In the genomic region with DNA sequence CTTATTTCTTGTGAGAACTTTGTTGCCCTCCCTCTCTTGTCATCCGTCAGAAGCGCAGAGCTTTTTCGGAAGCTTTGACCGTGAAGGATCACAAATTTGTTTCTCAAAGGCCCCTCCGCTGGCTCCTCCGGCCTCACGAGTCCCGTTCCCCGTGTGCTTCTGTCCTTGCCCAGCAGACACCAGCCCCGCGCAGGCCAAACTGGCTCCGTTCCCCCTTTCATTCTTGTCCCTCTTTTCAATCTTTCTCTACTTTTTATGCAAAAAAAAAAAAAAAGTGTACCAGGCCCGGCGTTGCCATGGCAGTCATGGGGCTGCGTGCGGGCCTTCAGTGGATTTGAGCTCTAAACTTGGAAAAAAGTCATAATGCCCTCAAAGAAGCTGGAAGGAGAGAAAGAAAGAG, we compare ENCODE assay signal across 14 cellular contexts.
A peak's percentile ranks its signal among the peaks of the same experiment; 100 is the strongest.
DNase-seq lines count a peak whose midpoint lies in the region; ATAC-seq, FAIRE-seq and TF ChIP-seq lines count a peak whose summit lies in the region.
"Had no signal": no experiment of that assay in that cellular context is flagged by ENCODE, and none has a peak within 500 bp of the region (broad histone marks: within the 10 kb centered on the region; RNA-seq: fewer than 3 reads in every experiment).

No MANE protein-coding gene starts in this region.

- DNase-seq in SJCRH30, result peak in 1 of 2 experiments; percentile 32
- no peak for DNase-seq in endothelial cell of umbilical vein (ENCODE audit: low read depth, low spot score)
- DNase-seq in midbrain (lab: John Stamatoyannopoulos, UW), result peak; percentile 90
- no peak for DNase-seq in mesothelial cell of epicardium (ENCODE audit: low spot score in 2 of 2, unreplicated experiment in 2 of 2)
- no peak for DNase-seq in testis
- no peak for DNase-seq in frontal cortex (ENCODE audit: low spot score in 2 of 2)
- DNase-seq: activated CD4-positive, alpha-beta T cell treated with anti-CD3 and anti-CD28 coated beads for 48 hours; NCI-H1092; NCI-H446; PC-3 had no signal

- H3K4me1 Mint-ChIP-seq in mesothelial cell of epicardium, result no peaks in the 10 kb centered on the region

- CTCF ChIA-PET in endothelial cell of umbilical vein (lab: Charles Lee), result interaction anchor here (0.8 to 2.8 kb wide), 5 partner anchors 13 to 25 kb away, joined by 3 to 13 read pairs (median 5); no protein-coding TSS in a partner anchor

- no peaks in the 10 kb centered on the region for H3K9me3 ChIP-seq in SJCRH30 (replicated peaks)
- H3K9me3 ChIP-seq in endothelial cell of umbilical vein (replicated peaks; ENCODE audit: control insufficient read depth, insufficient read depth, low read length), result no peaks in the 10 kb centered on the region
- no peaks in the 10 kb centered on the region for H3K9me3 ChIP-seq in skeletal muscle tissue (ENCODE audit: control insufficient read depth in 3 of 3, low read length in 3 of 3)
- no peaks in the 10 kb centered on the region for H3K9me3 ChIP-seq in testis

- TF ChIP-seq POLR2A in endothelial cell of umbilical vein (IDR thresholded peaks at IDR 0.05; ENCODE audit: low read depth, low read length), result no peak
- no peak for TF ChIP-seq POLR2A in testis (IDR thresholded peaks at IDR 0.05)

- H3K27ac Mint-ChIP-seq in mesothelial cell of epicardium, result no peak overlapping the region
- H3K27ac Mint-ChIP-seq: IgD-negative memory B cell; T-helper 1 cell treated with Interleukin-12 subunit alpha and Interleukin-12 subunit beta and Interleukin-4 antibody, amounts not matched to agents 30 μg/mL and 1 μg/mL, for 36 hours had no signal

- H3K36me3 ChIP-seq in SJCRH30, result no peaks in the 10 kb centered on the region
- no peaks in the 10 kb centered on the region for H3K36me3 ChIP-seq in endothelial cell of umbilical vein (ENCODE audit: control insufficient read depth in 2 of 2, extremely low read depth in 1 of 2, insufficient read depth in 2 of 2, low read length in 2 of 2)
- no peaks in the 10 kb centered on the region for H3K36me3 ChIP-seq in skeletal muscle tissue (ENCODE audit: control insufficient read depth in 3 of 3, insufficient read depth in 3 of 3, low read length in 3 of 3)
- H3K36me3 ChIP-seq in testis (ENCODE audit: low read depth, missing control alignments), result no peaks in the 10 kb centered on the region

- no peaks in the 10 kb centered on the region for H3K9me1 ChIP-seq in endothelial cell of umbilical vein (replicated peaks; ENCODE audit: control insufficient read depth, extremely low read depth, insufficient read depth, low read length)

- BruUV-seq in endothelial cell of umbilical vein (replicated peaks; lab: Mats Ljungman, UMichigan), result TSS peak; percentile 31

- H3K36me3 Mint-ChIP-seq in mesothelial cell of epicardium, result no peaks in the 10 kb centered on the region

- no peaks in the 10 kb centered on the region for H3K27me3 Mint-ChIP-seq in mesothelial cell of epicardium (ENCODE audit: low read depth)

- H3K9me3 Mint-ChIP-seq in mesothelial cell of epicardium, result no peaks in the 10 kb centered on the region
- H3K9me3 Mint-ChIP-seq: IgD-negative memory B cell had no signal

- no peak for ATAC-seq in HG02970 (IDR thresholded peaks at IDR 0.05; ENCODE audit: low FRiP score, unreplicated experiment)
- ATAC-seq: PC-3 had no signal

- dilution Hi-C loops in endothelial cell of umbilical vein (cut with MboI; ENCODE audit: extremely low pct_ligation_motif_present, low sequenced_read_pairs), result no loop called here

- H3K4me3 ChIP-seq in SJCRH30, result peak overlapping the region; percentile 54
- no peak overlapping the region for H3K4me3 ChIP-seq in endothelial cell of umbilical vein (replicated peaks in 1 of 3; ENCODE audit: insufficient read depth in 1 of 3, low read depth in 1 of 3, low read length in 3 of 3)
- peak overlapping the region in 1 of 3 donors; percentile 35 for H3K4me3 ChIP-seq in skeletal muscle tissue (ENCODE audit: low read length in 3 of 3)
- H3K4me3 ChIP-seq in testis, result peak overlapping the region in 1 of 2 donors; percentile 32

- FAIRE-seq in endothelial cell of umbilical vein (lab: Jason Lieb, UNC) (no peak), frontal cortex (lab: Jason Lieb, UNC) (no peak)

- intact Hi-C loops in endothelial cell of umbilical vein (cut with micrococcal nuclease), result loop anchor here (1.0 kb wide), 2 partner anchors 13 to 16 kb away; no protein-coding TSS in a partner anchor
- intact Hi-C loops in testis (cut with DNase I; ENCODE audit: low total_unique reads), result no loop called here

- TF ChIP-seq CTCF in endothelial cell of umbilical vein (IDR thresholded peaks at IDR 0.05; ENCODE audit: extremely low read depth in 1 of 2, insufficient read depth in 1 of 2, low read depth in 1 of 2, low read length in 2 of 2) (no peak), mesothelial cell of epicardium (IDR thresholded peaks at IDR 0.05; ENCODE audit: unreplicated experiment) (no peak), testis (IDR thresholded peaks at IDR 0.05) (no peak)

- POLR2A ChIA-PET in endothelial cell of umbilical vein (lab: Charles Lee), result interaction anchor here (1.0 kb wide), 1 partner anchor 13 kb away, joined by 3 read pairs; no protein-coding TSS in a partner anchor

- H3K4me3 Mint-ChIP-seq in mesothelial cell of epicardium, result no peak overlapping the region
- H3K4me3 Mint-ChIP-seq: T-helper 1 cell treated with Interleukin-12 subunit alpha and Interleukin-12 subunit beta and Interleukin-4 antibody, amounts not matched to agents 30 μg/mL and 1 μg/mL, for 36 hours had no signal

- no peaks in the 10 kb centered on the region for H3K79me2 ChIP-seq in endothelial cell of umbilical vein (ENCODE audit: control insufficient read depth, insufficient read depth, low read length)

- peak overlapping the region; percentile 64 for H2AFZ ChIP-seq in endothelial cell of umbilical vein (ENCODE audit: low read depth, low read length)

- H3K9ac ChIP-seq in endothelial cell of umbilical vein (replicated peaks; ENCODE audit: extremely low read depth, insufficient read depth, low read length), result peak overlapping the region; percentile 50
- peak overlapping the region; percentile 51 to 73 (median 68) for H3K9ac ChIP-seq in skeletal muscle tissue (ENCODE audit: low read depth in 1 of 3, low read length in 3 of 3)

- 52 to 69% methylated on average over 16 of the region's 16 CpGs for WGBS in testis, 2 donors

- H3K27ac ChIP-seq in SJCRH30 (peak overlapping the region; percentile 91), endothelial cell of umbilical vein (ENCODE audit: insufficient read depth, low read depth, low read length) (peak overlapping the region; percentile 66), skeletal muscle tissue (ENCODE audit: low read depth, low read length) (peak overlapping the region; percentile 87), testis (no peak overlapping the region)

- H3K4me1 ChIP-seq in SJCRH30 (peaks cover 15% of the 10 kb centered on the region), endothelial cell of umbilical vein (ENCODE audit: control insufficient read depth, extremely low read depth, insufficient read depth, low read length) (peaks cover 20% of the 10 kb centered on the region), skeletal muscle tissue (ENCODE audit: control insufficient read depth in 3 of 3, insufficient read depth in 3 of 3, low read length in 3 of 3) (peaks cover 8 to 16% (median 10%) of the 10 kb centered on the region in 3 donors), testis (no peaks in the 10 kb centered on the region)

- peak overlapping the region; percentile 28 for H3K4me2 ChIP-seq in endothelial cell of umbilical vein (ENCODE audit: insufficient read depth, low read length)

- no peaks in the 10 kb centered on the region for H4K20me1 ChIP-seq in endothelial cell of umbilical vein (replicated peaks; ENCODE audit: control insufficient read depth, extremely low read depth, insufficient read depth, low read length)

- no peaks in the 10 kb centered on the region for H3K27me3 ChIP-seq in SJCRH30
- no peaks in the 10 kb centered on the region for H3K27me3 ChIP-seq in endothelial cell of umbilical vein (ENCODE audit: control insufficient read depth in 2 of 2, insufficient read depth in 2 of 2, low read length in 2 of 2)
- H3K27me3 ChIP-seq in skeletal muscle tissue (ENCODE audit: control insufficient read depth in 3 of 3, insufficient read depth in 3 of 3, low read length in 3 of 3), result no peaks in the 10 kb centered on the region
- no peaks in the 10 kb centered on the region for H3K27me3 ChIP-seq in testis

TF ChIP-seq in endothelial cell of umbilical vein, 7 proteins besides CTCF, POLR2A, EP300 and RAD21:
- TF ChIP-seq JUN (IDR thresholded peaks at IDR 0.05; ENCODE audit: borderline replicate concordance, insufficient read depth, insufficient read length, low read depth) (no peak), EZH2 (IDR thresholded peaks at IDR 0.05; ENCODE audit: borderline replicate concordance, low read depth, low read length, severe bottlenecking) (no peak), POLR2AphosphoS5 (IDR thresholded peaks at IDR 0.05; ENCODE audit: insufficient read depth, low read depth, low read length) (no peak), GATA2 (IDR thresholded peaks at IDR 0.05; ENCODE audit: insufficient read depth, insufficient read length, low read depth, low read length) (no peak), MYC (IDR thresholded peaks at IDR 0.05; ENCODE audit: low read depth, low read length) (no peak), FOS (IDR thresholded peaks at IDR 0.05; ENCODE audit: borderline replicate concordance, insufficient read depth, low read length) (no peak)
- TF ChIP-seq, protein P1, sequence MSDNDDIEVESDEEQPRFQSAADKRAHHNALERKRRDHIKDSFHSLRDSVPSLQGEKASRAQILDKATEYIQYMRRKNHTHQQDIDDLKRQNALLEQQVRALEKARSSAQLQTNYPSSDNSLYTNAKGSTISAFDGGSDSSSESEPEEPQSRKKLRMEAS (IDR thresholded peaks at IDR 0.05; ENCODE audit: insufficient read depth, insufficient read length), result no peak

Comparison
In these comparisons a context has a peak if more than half of its experiments do, and no peak if none do; other contexts are left out.
1. H3K27ac ChIP-seq: peak in SJCRH30 (single experiment), endothelial cell of umbilical vein (single experiment) and skeletal muscle tissue (single experiment); none in testis (0 of 2).